In the genomic region with DNA sequence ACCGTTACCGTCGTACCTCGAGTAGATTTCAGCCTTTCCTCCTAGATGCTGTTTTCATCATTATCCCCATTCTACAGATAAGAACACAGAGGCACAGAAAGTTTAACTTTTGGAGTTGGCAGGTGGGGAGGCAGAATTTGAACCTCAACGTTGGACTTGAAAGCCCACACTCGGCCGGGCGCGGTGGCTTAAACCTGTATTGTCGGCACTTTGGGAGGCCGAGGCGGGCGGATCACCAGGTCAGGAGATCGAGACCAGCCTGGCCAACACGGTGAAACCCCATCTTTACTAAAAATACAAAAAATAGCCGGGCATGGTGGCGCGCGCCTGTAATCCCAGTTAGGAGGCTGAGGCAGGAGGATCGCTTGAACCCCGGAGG, we compare ENCODE assay signal across 8 cellular contexts.
A peak's percentile ranks its signal among the peaks of the same experiment; 100 is the strongest.
DNase-seq lines count a peak whose midpoint lies in the region; TF ChIP-seq lines count a peak whose summit lies in the region.

No MANE protein-coding gene starts in this region.

- TF ChIP-seq CTCF in OCI-LY1 (IDR thresholded peaks at IDR 0.05; ENCODE audit: low read length) (no peak), epithelial cell of esophagus (IDR thresholded peaks at IDR 0.05; ENCODE audit: insufficient read depth, low read depth, low read length, missing control alignments) (no peak), neutrophil (IDR thresholded peaks at IDR 0.05) (no peak)

- no peaks in the 10 kb centered on the region for H3K79me2 ChIP-seq in OCI-LY1 (ENCODE audit: insufficient read depth, low read length)

- H3K9me3 ChIP-seq in BLaER1 (peaks cover 4% of the 10 kb centered on the region; the same call in 1 of the 2 replicates), OCI-LY1 (ENCODE audit: low read length) (no peaks in the 10 kb centered on the region), neutrophil (no peaks in the 10 kb centered on the region)

- H3K4me2 ChIP-seq in BLaER1 (peak overlapping the region; percentile 89), OCI-LY1 (ENCODE audit: low read length) (peak overlapping the region; percentile 73)

- H3K36me3 ChIP-seq in BLaER1: no peaks in the 10 kb centered on the region
- no peaks in the 10 kb centered on the region; the same call in 1 of the 2 replicates for H3K36me3 ChIP-seq in OCI-LY1 (ENCODE audit: insufficient read depth, low read length)
- H3K36me3 ChIP-seq in neutrophil: no peaks in the 10 kb centered on the region

- H3K9me2 ChIP-seq in OCI-LY1 (ENCODE audit: low read depth, low read length): no peaks in the 10 kb centered on the region

- H3K9ac ChIP-seq in BLaER1 (peak overlapping the region; percentile 72), OCI-LY1 (ENCODE audit: low read length) (peak overlapping the region; percentile 30; the same call in 1 of the 2 replicates)

- peak overlapping the region; percentile 81 for H3K27ac ChIP-seq in BLaER1
- H3K27ac ChIP-seq in OCI-LY1 (ENCODE audit: low read depth, low read length, poor library complexity, severe bottlenecking): no peak overlapping the region
- peak overlapping the region; percentile 99 for H3K27ac ChIP-seq in neutrophil

- H4K20me1 ChIP-seq in BLaER1 (no peaks in the 10 kb centered on the region), OCI-LY1 (ENCODE audit: insufficient read depth, low read length) (no peaks in the 10 kb centered on the region)

- H3K27me3 ChIP-seq in BLaER1: no peaks in the 10 kb centered on the region
- peaks cover 17% of the 10 kb centered on the region; the same call in 1 of the 2 replicates for H3K27me3 ChIP-seq in OCI-LY1 (ENCODE audit: insufficient read depth, low read length)
- H3K27me3 ChIP-seq in neutrophil: no peaks in the 10 kb centered on the region

- H2AFZ ChIP-seq in OCI-LY1 (ENCODE audit: low read length): no peak overlapping the region; the same call in 1 of the 2 replicates

- H3F3A ChIP-seq in OCI-LY1 (ENCODE audit: insufficient read depth, low read length): no peaks in the 10 kb centered on the region

- DNase-seq in epithelial cell of esophagus (ENCODE audit: low read depth) (no peak), NCI-H1048 (lab: John Stamatoyannopoulos, UW) (no peak), NCI-H1436 (lab: John Stamatoyannopoulos, UW) (no peak), SW 1271 (lab: John Stamatoyannopoulos, UW) (no peak), NCI-H2196 treated with DMSO at 0.1 percent for 48 hours (lab: John Stamatoyannopoulos, UW; ENCODE audit: unreplicated experiment) (no peak)

- H3K4me3 ChIP-seq in BLaER1: peak overlapping the region; percentile 69
- H3K4me3 ChIP-seq in OCI-LY1 (ENCODE audit: low read depth, low read length, poor library complexity, severe bottlenecking): peak overlapping the region; percentile 58
- H3K4me3 ChIP-seq in epithelial cell of esophagus (ENCODE audit: low read length): peak overlapping the region; percentile 49
- H3K4me3 ChIP-seq in neutrophil (ENCODE audit: low read depth in 1 of 2, low read length in 1 of 2): peak overlapping the region; percentile 82 to 83

- peaks cover 72% of the 10 kb centered on the region for H3K4me1 ChIP-seq in BLaER1
- peaks cover 10% of the 10 kb centered on the region for H3K4me1 ChIP-seq in OCI-LY1 (ENCODE audit: insufficient read depth, low read length, severe bottlenecking)
- H3K4me1 ChIP-seq in neutrophil (ENCODE audit: control insufficient read depth in 1 of 2, insufficient read depth in 1 of 2, low read depth in 1 of 2, low read length in 1 of 2): peaks cover 90 to 98% of the 10 kb centered on the region in 2 experiments
